Comparison of ENCODE assay signal across 23 cellular contexts in the genomic region with DNA sequence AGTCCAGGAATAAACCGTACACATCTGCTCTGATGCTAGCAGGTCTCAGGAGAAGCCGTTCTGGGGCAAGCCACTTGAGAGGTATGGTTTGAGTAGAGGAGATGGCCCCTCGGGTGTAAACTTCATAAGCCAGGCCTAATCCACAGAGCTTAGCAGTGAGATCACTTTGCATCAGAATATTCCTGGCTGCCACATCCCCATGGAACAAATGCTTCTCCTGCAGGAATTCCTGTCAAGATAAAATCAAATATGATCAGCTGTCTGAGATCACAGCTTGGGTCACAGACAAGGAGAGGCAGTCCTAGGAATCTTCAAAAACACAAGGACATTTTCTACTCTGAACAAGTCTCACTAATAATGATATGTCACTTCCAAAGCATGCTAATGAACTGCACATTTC. TPM values are rescaled to one million over a fixed set of nuclear protein-coding genes. Genes with fewer than 3 reads are reported as not detected.
"Had no signal": no experiment of that assay in that cellular context is flagged by ENCODE, and none has a peak within 500 bp of the region (broad histone marks: within the 10 kb centered on the region; RNA-seq: fewer than 3 reads in every experiment).

No MANE protein-coding gene starts in this region.

- H3K36me3 ChIP-seq: adrenal gland had no signal

- H3K4me2 ChIP-seq: KMS-11, SK-N-SH had no signal

- H3K9me3 ChIP-seq: adrenal gland, SK-N-SH had no signal

- H3K9ac ChIP-seq: KMS-11, SK-N-SH had no signal

- H3K4me1 ChIP-seq: adrenal gland had no signal

- DNase-seq: activated CD4-positive, alpha-beta T cell treated with anti-CD3 and anti-CD28 coated beads for 4 hours; activated CD8-positive, alpha-beta memory T cell treated with anti-CD3 and anti-CD28 coated beads, Interleukin-2, amount 50 U/mL, for 4 hours; activated CD8-positive, alpha-beta T cell treated with anti-CD3 and anti-CD28 coated beads for 36 hours; activated naive CD4-positive, alpha-beta T cell treated with anti-CD3 and anti-CD28 coated beads, Interleukin-2, amount 50 U/mL, for 16 hours; activated naive CD8-positive, alpha-beta T cell treated with anti-CD3 and anti-CD28 coated beads, Interleukin-2, amount 10 ng/mL, durations not matched to agents 7 days and 5 days; activated T-cell treated with anti-CD3 and anti-CD28 coated beads, Interleukin-2, amount 50 U/mL, for 1 hour; adrenal gland; anterior cingulate cortex; cerebellar nuclear complex; NCI-H1092; NCI-H1417 treated with DMSO at 0.1 percent for 48 hours; NCI-H1694; NCI-H2029; NCI-H446; NCI-H524 treated with DMSO at 0.1 percent for 48 hours; NCI-H748 treated with DMSO at 0.1 percent for 48 hours; RPMI8226; SK-N-SH; T-helper 1 cell had no signal

- H3K27ac ChIP-seq: adrenal gland, KMS-11 had no signal

- ATAC-seq: activated CD4-positive, CD25-positive, alpha-beta regulatory T cell treated with anti-CD3 and anti-CD28 coated beads, Interleukin-2, amount 50 U/mL, for 24 hours; activated CD8-positive, alpha-beta T cell treated with anti-CD3 and anti-CD28 coated beads for 36 hours; Right ventricle myocardium inferior had no signal

- H3K4me3 ChIP-seq: adrenal gland had no signal

RNA-seq across cellular contexts. Expression of gene STYK1, which starts 49.2 kb away (rescaled TPM):
- total RNA-seq: adrenal gland, OCI-LY7, Right ventricle myocardium inferior had no signal
- polyA plus RNA-seq: SK-N-SH had no signal
